Comparison of ENCODE assay signal across 8 cellular contexts in genomic region chr2:234880551-234881211, GRCh38.
DNase-seq lines count a peak whose midpoint lies in the region; ATAC-seq and TF ChIP-seq lines count a peak whose summit lies in the region.

No MANE protein-coding gene starts in this region.

- no peaks in the 10 kb centered on the region for H3K9me3 Mint-ChIP-seq in activated CD4-positive, alpha-beta memory T cell treated with anti-CD3 and anti-CD28 coated beads, Interleukin-2, amount 10 ng/mL, durations not matched to agents 7 days and 5 days

- no peak overlapping the region for H3K4me3 Mint-ChIP-seq in activated CD4-positive, alpha-beta memory T cell treated with anti-CD3 and anti-CD28 coated beads, Interleukin-2, amount 10 ng/mL, durations not matched to agents 7 days and 5 days

- no peaks in the 10 kb centered on the region for H3K36me3 Mint-ChIP-seq in activated CD4-positive, alpha-beta memory T cell treated with anti-CD3 and anti-CD28 coated beads, Interleukin-2, amount 10 ng/mL, durations not matched to agents 7 days and 5 days (ENCODE audit: low read depth)

- no peak for ATAC-seq in HG03457 (IDR thresholded peaks at IDR 0.05; ENCODE audit: unreplicated experiment)
- ATAC-seq in HG02798 (IDR thresholded peaks at IDR 0.05; ENCODE audit: poor library complexity, unreplicated experiment), result no peak

- in situ Hi-C loops in G401 (cut with HindIII; ENCODE audit: low sequenced_read_pairs), result no loop called here

- no peak overlapping the region for H3K4me3 ChIP-seq in AG09309 (ENCODE audit: control insufficient read depth, low read depth, low read length)

- TF ChIP-seq CTCF in AG09309 (IDR thresholded peaks at IDR 0.05; ENCODE audit: control insufficient read depth, insufficient read depth, low read depth, low read length, missing control alignments), result no peak

- CTCF ChIA-PET in activated CD4-positive, alpha-beta memory T cell treated with anti-CD3 and anti-CD28 coated beads, Interleukin-2, amount 10 ng/mL, durations not matched to agents 7 days and 5 days (lab: Charles Lee), result interaction anchor here (1.2 kb wide), 1 partner anchor 59 kb away, joined by 3 read pairs; no protein-coding TSS in a partner anchor

- H3K4me1 Mint-ChIP-seq in activated CD4-positive, alpha-beta memory T cell treated with anti-CD3 and anti-CD28 coated beads, Interleukin-2, amount 10 ng/mL, durations not matched to agents 7 days and 5 days, result peaks cover 23% of the 10 kb centered on the region

- DNase-seq in AG09309 (ENCODE audit: low read depth) (peak; percentile 50), HS-27A (ENCODE audit: low read depth) (peak; percentile 26), kidney glomerular epithelial cell (lab: John Stamatoyannopoulos, UW) (peak; percentile 91), G401 (ENCODE audit: low spot score) (no peak)
- DNase-seq in activated CD4-positive, alpha-beta memory T cell treated with anti-CD3 and anti-CD28 coated beads, Interleukin-2, amount 10 ng/mL, durations not matched to agents 7 days and 5 days, result peak; percentile 24
- DNase-seq in activated CD8-positive, alpha-beta memory T cell treated with anti-CD3 and anti-CD28 coated beads for 24 hours, result no peak

- H3K27me3 Mint-ChIP-seq in activated CD4-positive, alpha-beta memory T cell treated with anti-CD3 and anti-CD28 coated beads, Interleukin-2, amount 10 ng/mL, durations not matched to agents 7 days and 5 days, result peaks cover 8% of the 10 kb centered on the region

- no peak overlapping the region for H3K27ac Mint-ChIP-seq in activated CD4-positive, alpha-beta memory T cell treated with anti-CD3 and anti-CD28 coated beads, Interleukin-2, amount 10 ng/mL, durations not matched to agents 7 days and 5 days

- POLR2A ChIA-PET in activated CD4-positive, alpha-beta memory T cell treated with anti-CD3 and anti-CD28 coated beads, Interleukin-2, amount 10 ng/mL, durations not matched to agents 7 days and 5 days (lab: Charles Lee), result no interaction called here

Comparison
In these comparisons a context has a peak if more than half of its experiments do, and no peak if none do; other contexts are left out.
1. DNase-seq: peak in AG09309 (single experiment), HS-27A (single experiment), activated CD4-positive, alpha-beta memory T cell treated with anti-CD3 and anti-CD28 coated beads, Interleukin-2, amount 10 ng/mL, durations not matched to agents 7 days and 5 days (single experiment) and kidney glomerular epithelial cell (single experiment); none in activated CD8-positive, alpha-beta memory T cell treated with anti-CD3 and anti-CD28 coated beads for 24 hours (single experiment) and G401 (single experiment).